8 cellular contexts compared by ENCODE assay signal in genomic region chr17:42183741-42184711, GRCh38. TPM values are rescaled to one million over a fixed set of nuclear protein-coding genes. Genes with fewer than 3 reads are reported as not detected.
DNase-seq lines count a peak whose midpoint lies in the region; FAIRE-seq and TF ChIP-seq lines count a peak whose summit lies in the region.

No MANE protein-coding gene starts in this region.

- FAIRE-seq in frontal cortex (lab: Jason Lieb, UNC), result no peak

- TF ChIP-seq CTCF in BE2C (IDR thresholded peaks at IDR 0.05; ENCODE audit: low read depth, low read length) (peak; percentile 37), neutrophil (IDR thresholded peaks at IDR 0.05) (peak; percentile 92)

- H3K27ac ChIP-seq in neutrophil, result peak overlapping the region; percentile 84

- H3K4me3 ChIP-seq in BE2C (ENCODE audit: low read depth, low read length) (peak overlapping the region; percentile 38), neutrophil (ENCODE audit: low read depth in 1 of 2, low read length in 1 of 2) (peak overlapping the region; percentile 81 to 83)

- peak; percentile 81 for TF ChIP-seq POLR2A in GM19099 (IDR thresholded peaks at IDR 0.05; ENCODE audit: extremely low read depth, insufficient read length, low read depth)

- H3K9me3 ChIP-seq in BE2C (no peaks in the 10 kb centered on the region), neutrophil (no peaks in the 10 kb centered on the region)

- H3K36me3 ChIP-seq in BE2C, result no peaks in the 10 kb centered on the region
- no peaks in the 10 kb centered on the region for H3K36me3 ChIP-seq in neutrophil

- H3K27me3 ChIP-seq in BE2C (no peaks in the 10 kb centered on the region), neutrophil (peaks cover 38% of the 10 kb centered on the region)

- H3K4me1 ChIP-seq in BE2C (no peaks in the 10 kb centered on the region), neutrophil (ENCODE audit: control insufficient read depth in 1 of 2, insufficient read depth in 1 of 2, low read depth in 1 of 2, low read length in 1 of 2) (peaks cover 53 to 72% of the 10 kb centered on the region in 2 experiments)

- DNase-seq in BE2C (peak; percentile 67), HUDEP-2 (lab: John Stamatoyannopoulos, UW; ENCODE audit: unreplicated experiment in 76 of 76) (peak in 67 of 76 experiments; percentile 11 to 85 (median 61)), RKO (ENCODE audit: low spot score) (peak; percentile 69), frontal cortex (ENCODE audit: low spot score in 2 of 2) (peak; percentile 88 to 90), stromal cell of bone marrow (ENCODE audit: low read depth) (peak; percentile 44)
- DNase-seq in activated effector memory CD4-positive, alpha-beta T cell treated with anti-CD3 and anti-CD28 coated beads, Interleukin-2, amount 50 U/mL, for 16 hours, result peak; percentile 92

RNA-seq across cellular contexts. Expression of gene HCRT, which starts 1.2 kb away (rescaled TPM):
- polyA plus RNA-seq in BE2C (2012; ENCODE audit: insufficient read depth, insufficient read length, low read depth), result not detected
- total RNA-seq in frontal cortex, result 0.41 TPM

RNA-seq across cellular contexts. Expression of gene KCNH4, which starts 3.1 kb away (rescaled TPM):
- 24.3 TPM for polyA plus RNA-seq in BE2C (2012; ENCODE audit: insufficient read depth, insufficient read length, low read depth)
- total RNA-seq in frontal cortex, result 0.41 TPM

RNA-seq across cellular contexts. Expression of gene GHDC, which starts 10.3 kb away (rescaled TPM):
- polyA plus RNA-seq in BE2C (2012; ENCODE audit: insufficient read depth, insufficient read length, low read depth), result 92.2 TPM
- total RNA-seq in frontal cortex, result 6.9 TPM

RNA-seq across cellular contexts. Expression of gene RAB5C, which starts 29.2 kb away (rescaled TPM):
- polyA plus RNA-seq in BE2C (2012; ENCODE audit: insufficient read depth, insufficient read length, low read depth), result 319 TPM
- total RNA-seq in frontal cortex, result 39.1 TPM

Comparison
In these comparisons a context has a peak if more than half of its experiments do, and no peak if none do; other contexts are left out.
1. Peak in every context shown above with its lines: DNase-seq, H3K4me3 ChIP-seq and H3K27ac ChIP-seq.